In genomic region chr11:78424334-78425270, GRCh38 we compare ENCODE assay signal across 9 cellular contexts. TPM values are rescaled to one million over a fixed set of nuclear protein-coding genes. Genes with fewer than 3 reads are reported as not detected.
DNase-seq lines count a peak whose midpoint lies in the region; ATAC-seq, FAIRE-seq and TF ChIP-seq lines count a peak whose summit lies in the region.
"Had no signal": no experiment of that assay in that cellular context is flagged by ENCODE, and none has a peak within 500 bp of the region (broad histone marks: within the 10 kb centered on the region; RNA-seq: fewer than 3 reads in every experiment).

No MANE protein-coding gene starts in this region.

- POLR2A ChIA-PET in endothelial cell of umbilical vein (lab: Charles Lee) = interaction anchor here (0.5 kb wide), 1 partner anchor 44 kb away, joined by 5 read pairs; no protein-coding TSS in a partner anchor

- TF ChIP-seq POLR2A in endothelial cell of umbilical vein (IDR thresholded peaks at IDR 0.05; ENCODE audit: low read depth, low read length) = no peak
- peak in 1 of 4 donors; percentile 22 for TF ChIP-seq POLR2A in upper lobe of left lung (IDR thresholded peaks at IDR 0.05)

- peak; percentile 84 for FAIRE-seq in endothelial cell of umbilical vein (lab: Jason Lieb, UNC)

- H3F3A ChIP-seq in MM.1S (ENCODE audit: insufficient read depth, low read length) = peaks cover 43% of the 10 kb centered on the region

- 62 to 67% methylated on average over 7 of the region's 7 CpGs for WGBS in upper lobe of left lung, 2 donors

- H3K4me3 ChIP-seq in left ventricle myocardium inferior = no peak overlapping the region
- H3K4me3 ChIP-seq in right atrium auricular region = no peak overlapping the region
- H3K4me3 ChIP-seq in MM.1S (ENCODE audit: low read length) = peak overlapping the region; percentile 36
- H3K4me3 ChIP-seq in endothelial cell of umbilical vein (replicated peaks in 1 of 3; ENCODE audit: insufficient read depth in 1 of 3, low read depth in 1 of 3, low read length in 3 of 3) = no peak overlapping the region
- no peak overlapping the region for H3K4me3 ChIP-seq in upper lobe of left lung

- TF ChIP-seq EP300 in upper lobe of left lung (IDR thresholded peaks at IDR 0.05) = peak in 2 of 4 donors; percentile 3 to 5

- CTCF ChIA-PET in endothelial cell of umbilical vein (lab: Charles Lee) = interaction anchor here (1.4 to 2.3 kb wide), 3 partner anchors 9 to 196 kb away, joined by 3 to 15 read pairs (median 6); no protein-coding TSS in a partner anchor

- intact Hi-C loops in left ventricle myocardium inferior (cut with micrococcal nuclease) = loop anchor here (5.0 kb wide), 1 partner anchor 197 kb away; no protein-coding TSS in a partner anchor
- intact Hi-C loops in endothelial cell of umbilical vein (cut with micrococcal nuclease) = loop anchor here (2.0 kb wide), 1 partner anchor 236 kb away; the partner anchor contains the start of genes KCTD21 and USP35

- DNase-seq in left ventricle myocardium inferior = no peak
- DNase-seq in right atrium auricular region (ENCODE audit: low spot score) = no peak
- peak; percentile 64 for DNase-seq in MM.1S
- DNase-seq in endothelial cell of umbilical vein (ENCODE audit: low read depth, low spot score) = peak; percentile 44
- DNase-seq in upper lobe of left lung = no peak
- no peak for DNase-seq in islet precursor cell
- no peak for DNase-seq in NCI-H1930 (lab: John Stamatoyannopoulos, UW)
- no peak for DNase-seq in SW 1271 (lab: John Stamatoyannopoulos, UW)

- BruUV-seq in endothelial cell of umbilical vein (replicated peaks; lab: Mats Ljungman, UMichigan) = no TSS peak

- dilution Hi-C loops in endothelial cell of umbilical vein (cut with MboI; ENCODE audit: extremely low pct_ligation_motif_present, low sequenced_read_pairs) = no loop called here

- peak; percentile 52 to 59 for ATAC-seq in upper lobe of left lung (ENCODE audit: low FRiP score in 2 of 2)
- ATAC-seq: Panc1 had no signal

- H3K27ac ChIP-seq in left ventricle myocardium inferior (replicated peaks) (peak overlapping the region; percentile 21), right atrium auricular region (peak overlapping the region in 1 of 2 donors; percentile 8), MM.1S (ENCODE audit: low read length) (peak overlapping the region; percentile 87), endothelial cell of umbilical vein (ENCODE audit: insufficient read depth, low read depth, low read length) (no peak overlapping the region), upper lobe of left lung (peak overlapping the region; percentile 59 to 73 (median 60))

- no peaks in the 10 kb centered on the region for H3K9me1 ChIP-seq in endothelial cell of umbilical vein (replicated peaks; ENCODE audit: control insufficient read depth, extremely low read depth, insufficient read depth, low read length)

- TF ChIP-seq CTCF in left ventricle myocardium inferior (IDR thresholded peaks at IDR 0.05; ENCODE audit: borderline replicate concordance) (no peak), right atrium auricular region (IDR thresholded peaks at IDR 0.05) (no peak), MM.1S (IDR thresholded peaks at IDR 0.05; ENCODE audit: low read length) (no peak), endothelial cell of umbilical vein (IDR thresholded peaks at IDR 0.05; ENCODE audit: extremely low read depth in 1 of 2, insufficient read depth in 1 of 2, low read depth in 1 of 2, low read length in 2 of 2) (no peak), upper lobe of left lung (IDR thresholded peaks at IDR 0.05) (no peak)

- no peaks in the 10 kb centered on the region for H3K9me3 ChIP-seq in left ventricle myocardium inferior (replicated peaks)
- no peaks in the 10 kb centered on the region for H3K9me3 ChIP-seq in right atrium auricular region
- H3K9me3 ChIP-seq in MM.1S (replicated peaks; ENCODE audit: insufficient read depth, low read length) = no peaks in the 10 kb centered on the region
- no peaks in the 10 kb centered on the region for H3K9me3 ChIP-seq in endothelial cell of umbilical vein (replicated peaks; ENCODE audit: control insufficient read depth, insufficient read depth, low read length)
- no peaks in the 10 kb centered on the region for H3K9me3 ChIP-seq in upper lobe of left lung

- H3K9ac ChIP-seq in MM.1S (ENCODE audit: low read length) (peak overlapping the region; percentile 29), endothelial cell of umbilical vein (replicated peaks; ENCODE audit: extremely low read depth, insufficient read depth, low read length) (no peak overlapping the region)

- peak overlapping the region; percentile 26; the same call in 1 of the 2 replicates for H2AFZ ChIP-seq in MM.1S (ENCODE audit: low read length)
- no peak overlapping the region for H2AFZ ChIP-seq in endothelial cell of umbilical vein (ENCODE audit: low read depth, low read length)

- H3K4me2 ChIP-seq in MM.1S (ENCODE audit: low read depth, low read length) (peak overlapping the region; percentile 53), endothelial cell of umbilical vein (ENCODE audit: insufficient read depth, low read length) (peak overlapping the region; percentile 24)

- H3K27me3 ChIP-seq in left ventricle myocardium inferior (ENCODE audit: low read depth) (no peaks in the 10 kb centered on the region), right atrium auricular region (no peaks in the 10 kb centered on the region), MM.1S (replicated peaks; ENCODE audit: insufficient read depth, low read length) (no peaks in the 10 kb centered on the region), endothelial cell of umbilical vein (ENCODE audit: control insufficient read depth in 2 of 2, insufficient read depth in 2 of 2, low read length in 2 of 2) (no peaks in the 10 kb centered on the region), upper lobe of left lung (no peaks in the 10 kb centered on the region)

- peaks cover 21% of the 10 kb centered on the region for H3K4me1 ChIP-seq in left ventricle myocardium inferior
- H3K4me1 ChIP-seq in right atrium auricular region = peaks cover 0 to 15% of the 10 kb centered on the region in 2 donors
- peaks cover 55% of the 10 kb centered on the region for H3K4me1 ChIP-seq in MM.1S (ENCODE audit: low read length)
- peaks cover 26% of the 10 kb centered on the region for H3K4me1 ChIP-seq in endothelial cell of umbilical vein (ENCODE audit: control insufficient read depth, extremely low read depth, insufficient read depth, low read length)
- peaks cover 8 to 20% (median 12%) of the 10 kb centered on the region in 4 donors for H3K4me1 ChIP-seq in upper lobe of left lung

- H3K36me3 ChIP-seq in left ventricle myocardium inferior = no peaks in the 10 kb centered on the region
- H3K36me3 ChIP-seq in right atrium auricular region = no peaks in the 10 kb centered on the region
- H3K36me3 ChIP-seq in MM.1S (replicated peaks; ENCODE audit: insufficient read depth, low read length) = no peaks in the 10 kb centered on the region
- H3K36me3 ChIP-seq in endothelial cell of umbilical vein (ENCODE audit: control insufficient read depth in 2 of 2, extremely low read depth in 1 of 2, insufficient read depth in 2 of 2, low read length in 2 of 2) = no peaks in the 10 kb centered on the region
- H3K36me3 ChIP-seq in upper lobe of left lung = no peaks in the 10 kb centered on the region

- H3K9me2 ChIP-seq in MM.1S (replicated peaks; ENCODE audit: insufficient read depth, low read length) = no peaks in the 10 kb centered on the region

- no peaks in the 10 kb centered on the region for H3K79me2 ChIP-seq in MM.1S (ENCODE audit: low read length)
- H3K79me2 ChIP-seq in endothelial cell of umbilical vein (ENCODE audit: control insufficient read depth, insufficient read depth, low read length) = no peaks in the 10 kb centered on the region

- no peaks in the 10 kb centered on the region for H4K20me1 ChIP-seq in MM.1S (ENCODE audit: insufficient read depth, low read length)
- no peaks in the 10 kb centered on the region for H4K20me1 ChIP-seq in endothelial cell of umbilical vein (replicated peaks; ENCODE audit: control insufficient read depth, extremely low read depth, insufficient read depth, low read length)

TF ChIP-seq in endothelial cell of umbilical vein, 7 proteins besides CTCF, POLR2A, EP300 and RAD21:
- TF ChIP-seq JUN (IDR thresholded peaks at IDR 0.05; ENCODE audit: borderline replicate concordance, insufficient read depth, insufficient read length, low read depth) (no peak), MAX (IDR thresholded peaks at IDR 0.05; ENCODE audit: insufficient read depth, insufficient read length) (no peak), POLR2AphosphoS5 (IDR thresholded peaks at IDR 0.05; ENCODE audit: insufficient read depth, low read depth, low read length) (no peak), MYC (IDR thresholded peaks at IDR 0.05; ENCODE audit: low read depth, low read length) (no peak), FOS (IDR thresholded peaks at IDR 0.05; ENCODE audit: borderline replicate concordance, insufficient read depth, low read length) (no peak), GATA2 (IDR thresholded peaks at IDR 0.05; ENCODE audit: insufficient read depth, insufficient read length, low read depth, low read length) (no peak), EZH2 (IDR thresholded peaks at IDR 0.05; ENCODE audit: borderline replicate concordance, low read depth, low read length, severe bottlenecking) (no peak)

RNA-seq across cellular contexts. Expression of gene GAB2, which starts 7.0 kb away (rescaled TPM):
- total RNA-seq in left ventricle myocardium inferior (27.4 TPM), right atrium auricular region (10 to 100 TPM; 22.0 to 33.7 TPM), endothelial cell of umbilical vein (39.6 and 43.3 TPM in 2 replicates), upper lobe of left lung (10 to 100 TPM; 40.9 to 76.6 (median 50.4) TPM)
- polyA plus RNA-seq in endothelial cell of umbilical vein = 14.3 and 19.6 TPM in 2 replicates
- 18.3 and 19.8 TPM in 2 replicates for polyA plus RNA-seq in endothelial cell of umbilical vein (2011; cell fraction: cytosol; rRNA removed)
- polyA plus RNA-seq in endothelial cell of umbilical vein (2011; cell fraction: nucleus; rRNA removed) = 44.8 and 53.3 TPM in 2 replicates
- 27.7 and 27.8 TPM in 2 replicates for polyA plus RNA-seq in endothelial cell of umbilical vein (2012)
- 44.3 and 49.7 TPM in 2 replicates for polyA minus RNA-seq in endothelial cell of umbilical vein
- polyA minus RNA-seq in endothelial cell of umbilical vein (2011; cell fraction: cytosol; rRNA and poly(A)+ RNA removed) = 2.3 TPM
- polyA minus RNA-seq in endothelial cell of umbilical vein (2011; cell fraction: nucleus; rRNA and poly(A)+ RNA removed) = 42.4 and 56.5 TPM in 2 replicates

Comparison
In these comparisons a context has a peak if more than half of its experiments do, and no peak if none do; other contexts are left out.
1. DNase-seq: peak in MM.1S (single experiment) and endothelial cell of umbilical vein (single experiment); none in left ventricle myocardium inferior (single experiment), right atrium auricular region (single experiment), upper lobe of left lung (0 of 2), islet precursor cell (single experiment), NCI-H1930 (0 of 2) and SW 1271 (0 of 2).